Comparison of ENCODE assay signal across 1 cellular context in the genomic region with DNA sequence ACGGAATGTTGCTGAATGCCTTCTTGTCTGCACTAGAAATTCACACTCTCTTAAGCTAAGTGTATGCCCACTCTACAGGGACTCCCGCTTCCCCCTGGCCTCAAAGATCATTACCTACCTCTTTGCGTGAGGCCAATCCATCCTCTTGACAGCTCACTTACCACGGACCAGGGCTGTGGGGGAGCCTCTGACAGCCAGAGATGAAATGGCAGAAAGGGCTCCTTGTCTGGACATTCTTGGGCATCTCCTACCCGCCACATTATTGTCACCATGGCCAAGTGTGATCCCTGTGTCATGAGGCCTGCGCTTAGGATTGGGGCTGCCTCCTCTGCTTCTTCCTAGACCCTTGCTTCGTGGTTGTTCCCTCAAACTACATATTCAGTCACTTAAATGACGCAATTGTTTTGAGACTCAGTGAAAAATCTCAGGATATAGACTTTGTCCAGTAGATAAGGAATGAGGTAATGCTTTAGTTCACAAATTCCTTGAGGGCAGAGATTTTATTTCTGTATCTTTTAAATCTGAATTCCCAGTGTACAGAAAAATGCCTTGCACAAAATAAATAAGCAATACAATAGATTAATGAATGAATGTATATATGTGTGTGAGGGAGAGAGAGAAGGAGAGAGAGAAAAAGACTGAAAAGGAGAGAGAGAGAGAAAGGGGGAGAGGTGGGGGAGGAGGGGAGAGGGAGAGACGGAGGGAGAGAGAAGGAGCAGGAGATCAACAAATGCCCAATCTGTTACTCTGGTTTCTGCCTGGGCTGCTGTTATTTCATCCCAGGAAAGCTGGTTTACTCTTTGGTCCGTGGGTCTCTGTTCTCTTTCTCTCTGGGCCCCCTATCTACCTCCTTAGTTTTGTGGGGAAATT.
TF ChIP-seq lines count a peak whose summit lies in the region.

No MANE protein-coding gene starts in this region.

TF ChIP-seq in HepG2, 621 proteins besides CTCF, POLR2A, EP300 and RAD21 (continued from another document):
- no peak for TF ChIP-seq KDM6A (CRISPR knock-in tag; IDR thresholded peaks at IDR 0.05; ENCODE audit: low read depth)
- no peak for TF ChIP-seq PLRG1 (conservative IDR thresholded peaks at IDR 0.05)
- TF ChIP-seq SAP130 (CRISPR knock-in tag; IDR thresholded peaks at IDR 0.05; ENCODE audit: low read depth), result no peak
- TF ChIP-seq MED8 (CRISPR knock-in tag; IDR thresholded peaks at IDR 0.05; ENCODE audit: insufficient replicate concordance), result no peak
- no peak for TF ChIP-seq SETDB1 (CRISPR knock-in tag; IDR thresholded peaks at IDR 0.05; ENCODE audit: borderline replicate concordance)
- TF ChIP-seq FOXK2 (IDR thresholded peaks at IDR 0.05), result no peak
- no peak for TF ChIP-seq ZNF615 (CRISPR knock-in tag; IDR thresholded peaks at IDR 0.05; ENCODE audit: borderline replicate concordance)
- TF ChIP-seq ATF7 (IDR thresholded peaks at IDR 0.05), result peak; percentile 48; the same call in 1 of the 2 replicates
- no peak for TF ChIP-seq ATF7 (CRISPR knock-in tag; IDR thresholded peaks at IDR 0.05)
- no peak for TF ChIP-seq ZNF383 (CRISPR knock-in tag; IDR thresholded peaks at IDR 0.05; ENCODE audit: borderline replicate concordance)
- no peak for TF ChIP-seq ZSCAN30 (CRISPR knock-in tag; IDR thresholded peaks at IDR 0.05)
- peak; percentile 20 for TF ChIP-seq HNRNPK (IDR thresholded peaks at IDR 0.05; ENCODE audit: low read depth, low read length, poor library complexity, severe bottlenecking)
- no peak for TF ChIP-seq ZNF382 (CRISPR knock-in tag; IDR thresholded peaks at IDR 0.05; ENCODE audit: borderline replicate concordance)
- TF ChIP-seq JUN (CRISPR knock-in tag; IDR thresholded peaks at IDR 0.05), result no peak
